22 cellular contexts compared by ENCODE assay signal in genomic region chr5:15489571-15490235, GRCh38. TPM values are rescaled to one million over a fixed set of nuclear protein-coding genes. Genes with fewer than 3 reads are reported as not detected.
DNase-seq lines count a peak whose midpoint lies in the region; ATAC-seq and TF ChIP-seq lines count a peak whose summit lies in the region.
"Had no signal": no experiment of that assay in that cellular context is flagged by ENCODE, and none has a peak within 500 bp of the region (broad histone marks: within the 10 kb centered on the region; RNA-seq: fewer than 3 reads in every experiment).

No MANE protein-coding gene starts in this region.

- DNase-seq in DND-41: no peak
- DNase-seq in LNCaP clone FGC (ENCODE audit: low read depth): peak; percentile 69
- peak; percentile 54 for DNase-seq in choroid plexus epithelial cell (ENCODE audit: low read depth)
- peak; percentile 63 for DNase-seq in prostate gland (ENCODE audit: low spot score)
- DNase-seq in activated T-cell treated with anti-CD3 and anti-CD28 coated beads, Interleukin-2, amount 50 U/mL, for 48 hours: no peak
- no peak for DNase-seq in activated CD4-positive, alpha-beta T cell treated with anti-CD3 and anti-CD28 coated beads for 36 hours
- DNase-seq: CD4-positive, alpha-beta T cell; GDM1; GM23248; Kasumi-1; MV-4-11; NCI-H1417; NCI-H1930; NCI-H748 treated with DMSO at 0.1 percent for 48 hours; PC-3 had no signal

- POLR2A ChIA-PET in activated CD4-positive, alpha-beta T cell treated with anti-CD3 and anti-CD28 coated beads for 36 hours (lab: Charles Lee): no interaction called here

- no peak overlapping the region for H2AFZ ChIP-seq in DND-41 (ENCODE audit: low read depth, low read length)
- H2AFZ ChIP-seq: GM23248 had no signal

- no peaks in the 10 kb centered on the region for H3K4me1 ChIP-seq in DND-41 (ENCODE audit: insufficient read depth, low read length)
- no peaks in the 10 kb centered on the region for H3K4me1 ChIP-seq in prostate gland (replicated peaks)

- no peaks in the 10 kb centered on the region for H4K20me1 ChIP-seq in DND-41 (ENCODE audit: insufficient read depth, low read length)

- CTCF ChIA-PET in activated CD4-positive, alpha-beta T cell treated with anti-CD3 and anti-CD28 coated beads for 36 hours (lab: Charles Lee): no interaction called here

- H3K4me2 ChIP-seq in DND-41 (ENCODE audit: insufficient read depth, low read length): no peak overlapping the region

- H3K9ac ChIP-seq in DND-41 (ENCODE audit: low read depth, low read length): no peak overlapping the region
- H3K9ac ChIP-seq: GM23248 had no signal

- H3K4me3 Mint-ChIP-seq in activated CD4-positive, alpha-beta T cell treated with anti-CD3 and anti-CD28 coated beads for 36 hours: no peak overlapping the region
- H3K4me3 Mint-ChIP-seq: B cell; CD4-positive, alpha-beta T cell; IgD-negative memory B cell had no signal

- H3K4me3 ChIP-seq in DND-41 (ENCODE audit: low read depth in 1 of 2, low read length in 2 of 2) (no peak overlapping the region), LNCaP clone FGC (ENCODE audit: low read depth, low read length) (no peak overlapping the region), choroid plexus epithelial cell (ENCODE audit: low read depth, low read length) (no peak overlapping the region), prostate gland (no peak overlapping the region)
- H3K4me3 ChIP-seq: GM12878, GM23248 had no signal

- no peaks in the 10 kb centered on the region for H3K9me3 Mint-ChIP-seq in activated CD4-positive, alpha-beta T cell treated with anti-CD3 and anti-CD28 coated beads for 36 hours (ENCODE audit: low read depth)

- TF ChIP-seq POLR2A in prostate gland (IDR thresholded peaks at IDR 0.05): no peak

- TF ChIP-seq CTCF in DND-41 (IDR thresholded peaks at IDR 0.05; ENCODE audit: borderline replicate concordance, extremely low read depth, low read length, poor library complexity, severe bottlenecking): no peak
- TF ChIP-seq CTCF in LNCaP clone FGC (IDR thresholded peaks at IDR 0.05; ENCODE audit: control insufficient read depth, extremely low read depth, insufficient read depth): no peak
- no peak for TF ChIP-seq CTCF in choroid plexus epithelial cell (conservative IDR thresholded peaks at IDR 0.05; ENCODE audit: low read depth, low read length)
- TF ChIP-seq CTCF in prostate gland (IDR thresholded peaks at IDR 0.05): no peak

- no peak overlapping the region for H3K27ac Mint-ChIP-seq in activated CD4-positive, alpha-beta T cell treated with anti-CD3 and anti-CD28 coated beads for 36 hours
- H3K27ac Mint-ChIP-seq: B cell; CD4-positive, alpha-beta T cell; IgD-negative memory B cell had no signal

- H3K36me3 ChIP-seq in DND-41 (ENCODE audit: insufficient read depth, low read length) (no peaks in the 10 kb centered on the region), prostate gland (no peaks in the 10 kb centered on the region)

- 62% methylated on average over 5 of the region's 5 CpGs for WGBS in prostate gland

- ATAC-seq in DND-41 (ENCODE audit: insufficient read depth, low read depth) (0 out of 3 replicates have a peak, but pooled peaks have one; percentile 27), GM18909 (IDR thresholded peaks at IDR 0.05; ENCODE audit: poor library complexity, unreplicated experiment) (no peak)
- no peak for ATAC-seq in activated CD4-positive, alpha-beta T cell treated with anti-CD3 and anti-CD28 coated beads for 36 hours
- ATAC-seq: GM12878, HCT116, PC-3 had no signal

- no peaks in the 10 kb centered on the region for H3K36me3 Mint-ChIP-seq in activated CD4-positive, alpha-beta T cell treated with anti-CD3 and anti-CD28 coated beads for 36 hours (ENCODE audit: low read depth)
- H3K36me3 Mint-ChIP-seq: IgD-negative memory B cell had no signal

- H3K79me2 ChIP-seq in DND-41 (ENCODE audit: insufficient read depth, low read length): no peaks in the 10 kb centered on the region

- H3K27me3 ChIP-seq in DND-41 (ENCODE audit: insufficient read depth, low read length, poor library complexity) (no peaks in the 10 kb centered on the region), prostate gland (replicated peaks; ENCODE audit: insufficient read depth) (no peaks in the 10 kb centered on the region)

- H3K4me1 Mint-ChIP-seq in activated CD4-positive, alpha-beta T cell treated with anti-CD3 and anti-CD28 coated beads for 36 hours: no peaks in the 10 kb centered on the region
- H3K4me1 Mint-ChIP-seq: B cell, IgD-negative memory B cell had no signal

- H3K27ac ChIP-seq in DND-41 (ENCODE audit: low read length) (no peak overlapping the region), prostate gland (no peak overlapping the region)
- H3K27ac ChIP-seq: GM23248, HL-60, RWPE1 had no signal

- no peaks in the 10 kb centered on the region for H3K27me3 Mint-ChIP-seq in activated CD4-positive, alpha-beta T cell treated with anti-CD3 and anti-CD28 coated beads for 36 hours
- H3K27me3 Mint-ChIP-seq: B cell; CD4-positive, alpha-beta T cell; IgD-negative memory B cell had no signal

- intact Hi-C loops in prostate gland (cut with DNase I): no loop called here
- intact Hi-C loops in activated CD4-positive, alpha-beta T cell treated with anti-CD3 and anti-CD28 coated beads for 36 hours (cut with DNase I, micrococcal nuclease): no loop called here

- H3K9me3 ChIP-seq in DND-41 (ENCODE audit: insufficient read depth, low read length, severe bottlenecking) (no peaks in the 10 kb centered on the region), prostate gland (no peaks in the 10 kb centered on the region)

RNA-seq across cellular contexts. Expression of gene FBXL7, which starts 10.3 kb away (rescaled TPM):
- total RNA-seq in prostate gland: 10 to 100 TPM; 21.2 to 24.2 TPM
- total RNA-seq in activated CD4-positive, alpha-beta T cell treated with anti-CD3 and anti-CD28 coated beads for 36 hours: not detected
- total RNA-seq: B cell; CD4-positive, alpha-beta T cell had no signal

Comparison
In these comparisons a context has a peak if more than half of its experiments do, and no peak if none do; other contexts are left out.
1. DNase-seq: peak in LNCaP clone FGC (single experiment), choroid plexus epithelial cell (single experiment) and prostate gland (single experiment); none in DND-41 (single experiment), activated T-cell treated with anti-CD3 and anti-CD28 coated beads, Interleukin-2, amount 50 U/mL, for 48 hours (0 of 2) and activated CD4-positive, alpha-beta T cell treated with anti-CD3 and anti-CD28 coated beads for 36 hours (single experiment).
2. RNA of gene FBXL7, which starts 10.3 kb away (total RNA-seq): 21.2 to 24.2 TPM in prostate gland; not detected in activated CD4-positive, alpha-beta T cell treated with anti-CD3 and anti-CD28 coated beads for 36 hours; every median in the first group is over 10 times any median in the second.